ENCODE assay signal across 10 cellular contexts in genomic region chr10:103910442-103911000, GRCh38. TPM values are rescaled to one million over a fixed set of nuclear protein-coding genes. Genes with fewer than 3 reads are reported as not detected.
A peak's percentile ranks its signal among the peaks of the same experiment; 100 is the strongest.
DNase-seq lines count a peak whose midpoint lies in the region; ATAC-seq, FAIRE-seq and TF ChIP-seq lines count a peak whose summit lies in the region.
"Had no signal": no experiment of that assay in that cellular context is flagged by ENCODE, and none has a peak within 500 bp of the region (broad histone marks: within the 10 kb centered on the region; RNA-seq: fewer than 3 reads in every experiment).

No MANE protein-coding gene starts in this region.

- H3K4me2 ChIP-seq in HepG2 (ENCODE audit: low read depth, low read length), result no peak overlapping the region

- H3K27ac ChIP-seq in HepG2 (ENCODE audit: extremely low read length, insufficient read depth, low read length) (no peak overlapping the region), right lobe of liver (no peak overlapping the region), ascending aorta (peak overlapping the region; percentile 72 to 81), aorta (ENCODE audit: low read depth in 1 of 2, low read length in 2 of 2) (peak overlapping the region; percentile 22 to 79)
- H3K27ac ChIP-seq: right atrium auricular region had no signal

- no peaks in the 10 kb centered on the region for H3K79me2 ChIP-seq in HepG2 (ENCODE audit: insufficient read depth, low read length)

- H4K20me1 ChIP-seq in HepG2 (ENCODE audit: insufficient read depth, low read length), result no peaks in the 10 kb centered on the region

- TF ChIP-seq CTCF in HepG2 (CRISPR knock-in tag; IDR thresholded peaks at IDR 0.05) (no peak), right lobe of liver (IDR thresholded peaks at IDR 0.05) (no peak), ascending aorta (IDR thresholded peaks at IDR 0.05) (no peak)

- TF ChIP-seq EP300 in HepG2 (IDR thresholded peaks at IDR 0.05; ENCODE audit: low read depth in 2 of 2, low read length in 2 of 2) (no peak), HepG2 (CRISPR knock-in tag; IDR thresholded peaks at IDR 0.05; ENCODE audit: borderline replicate concordance) (no peak)

- no peak for TF ChIP-seq RAD21 in HepG2 (CRISPR knock-in tag; IDR thresholded peaks at IDR 0.05)

- peak overlapping the region; percentile 13 to 94 (median 85) for H3K27ac Mint-ChIP-seq in naive B cell

- H2AFZ ChIP-seq in HepG2 (ENCODE audit: low read length), result no peak overlapping the region

- 95% methylated on average over 4 of the region's 4 CpGs for WGBS in HepG2 (ENCODE audit: low lambda C conversion rate)
- WGBS in right lobe of liver (ENCODE audit: insufficient coverage, low coverage, low lambda C conversion rate, missing lambda C conversion rate), result 58% methylated on average over 4 of the region's 4 CpGs
- WGBS in aorta, 2 donors, result 20 to 28% methylated on average over 4 of the region's 4 CpGs

- no TSS peak for BruUV-seq in HepG2 (replicated peaks; lab: Mats Ljungman, UMichigan)

- no peaks in the 10 kb centered on the region for H3K27me3 ChIP-seq in HepG2 (ENCODE audit: control insufficient read depth in 1 of 2, insufficient read depth in 2 of 2, low read length in 2 of 2)
- H3K27me3 ChIP-seq in right lobe of liver, result no peaks in the 10 kb centered on the region
- no peaks in the 10 kb centered on the region for H3K27me3 ChIP-seq in ascending aorta
- no peaks in the 10 kb centered on the region for H3K27me3 ChIP-seq in aorta (ENCODE audit: control insufficient read depth in 1 of 2, insufficient read depth in 2 of 2, low read length in 1 of 2)
- H3K27me3 ChIP-seq: right atrium auricular region had no signal

- H3K9ac ChIP-seq in HepG2 (ENCODE audit: insufficient read depth, low read depth, low read length), result no peak overlapping the region

- POLR2A ChIA-PET in HepG2 (lab: Yijun Ruan, JAX), result no interaction called here

- ATAC-seq in HepG2 (no peak), right lobe of liver (no peak), naive B cell (ENCODE audit: low read depth in 2 of 2) (no peak), aorta (ENCODE audit: low FRiP score) (no peak)

- H3K9me3 Mint-ChIP-seq in naive B cell, result peaks cover 0 to 10% (median 6%) of the 10 kb centered on the region in 7 donors

- CTCF ChIA-PET in HepG2 (lab: Yijun Ruan, JAX; ENCODE audit: low intra/inter-chr PET ratio, low total read pairs), result no interaction called here

- in situ Hi-C loops in HepG2 (cut with HindIII; ENCODE audit: extremely low pct_ligation_motif_present, low pct_unique_long_range_greater_than_20kb), result no loop called here

- TF ChIP-seq POLR2A in HepG2 (IDR thresholded peaks at IDR 0.05; ENCODE audit: insufficient read depth in 1 of 2, low read depth in 2 of 2, low read length in 2 of 2) (no peak), right lobe of liver (IDR thresholded peaks at IDR 0.05) (no peak)

- H3K4me1 ChIP-seq in HepG2 (ENCODE audit: insufficient read depth, low read length) (peaks cover 17% of the 10 kb centered on the region), right lobe of liver (peaks cover 0 to 5% (median 1%) of the 10 kb centered on the region in 4 donors), ascending aorta (peaks cover 6 to 40% of the 10 kb centered on the region in 2 donors), aorta (ENCODE audit: control insufficient read depth in 1 of 2, insufficient read depth in 2 of 2, low read length in 2 of 2) (peaks cover 0 to 4% of the 10 kb centered on the region in 2 donors)

- FAIRE-seq in HepG2 (lab: Jason Lieb, UNC), result no peak

- no peaks in the 10 kb centered on the region for H3K27me3 Mint-ChIP-seq in naive B cell

- H3K9me3 ChIP-seq in HepG2 (ENCODE audit: low read length) (peaks cover 8% of the 10 kb centered on the region), right lobe of liver (no peaks in the 10 kb centered on the region), ascending aorta (no peaks in the 10 kb centered on the region), aorta (ENCODE audit: control insufficient read depth, low read length) (no peaks in the 10 kb centered on the region)
- H3K9me3 ChIP-seq: right atrium auricular region had no signal

- H3K4me3 ChIP-seq in HepG2 (replicated peaks in 1 of 3; ENCODE audit: insufficient read depth in 1 of 3, low read depth in 2 of 3, low read length in 3 of 3) (no peak overlapping the region), right lobe of liver (no peak overlapping the region), ascending aorta (no peak overlapping the region), aorta (ENCODE audit: low read length in 2 of 2) (no peak overlapping the region)
- H3K4me3 ChIP-seq: right atrium auricular region had no signal

- peak overlapping the region; percentile 49 to 85 (median 72) for H3K4me3 Mint-ChIP-seq in naive B cell

- DNase-seq in HepG2 (ENCODE audit: low spot score) (no peak), right lobe of liver (no peak), ascending aorta (ENCODE audit: low spot score in 2 of 2) (no peak), naive B cell (no peak), aorta (no peak), NCI-H82 (lab: John Stamatoyannopoulos, UW) (no peak), RKO (ENCODE audit: low spot score) (no peak), OCI-M1 (lab: John Stamatoyannopoulos, UW) (no peak)
- DNase-seq: C1 segment of cervical spinal cord had no signal

- H3K36me3 Mint-ChIP-seq in naive B cell, result peaks cover 6 to 8% of the 10 kb centered on the region in 2 donors

- no peaks in the 10 kb centered on the region for H3K36me3 ChIP-seq in HepG2 (replicated peaks in 1 of 2; ENCODE audit: control insufficient read depth in 1 of 2, insufficient read depth in 2 of 2, low read length in 2 of 2)
- H3K36me3 ChIP-seq in right lobe of liver, result no peaks in the 10 kb centered on the region
- no peaks in the 10 kb centered on the region for H3K36me3 ChIP-seq in ascending aorta
- H3K36me3 ChIP-seq in aorta (ENCODE audit: control insufficient read depth in 1 of 2, insufficient read depth in 2 of 2, low read length in 1 of 2), result no peaks in the 10 kb centered on the region
- H3K36me3 ChIP-seq: right atrium auricular region had no signal

- H3K4me1 Mint-ChIP-seq in naive B cell, result peaks cover 28 to 49% (median 46%) of the 10 kb centered on the region in 3 donors

- intact Hi-C loops in HepG2 (cut with micrococcal nuclease; ENCODE audit: unreplicated experiment), result loop anchor here (1.0 to 10.0 kb wide), 2 partner anchors 58 to 214 kb away; partner anchors contain the start of gene SFR1
- intact Hi-C loops in right lobe of liver (cut with DNase I), result no loop called here
- intact Hi-C loops in ascending aorta (cut with DNase I), result no loop called here
- intact Hi-C loops in aorta (cut with DNase I), result no loop called here

RNA-seq across cellular contexts. Expression of gene STN1, which starts 7.5 kb away (rescaled TPM):
- total RNA-seq in HepG2 (2016; rRNA removed; fragmentation: Illumina TruSeq; extraction: Trizol) (22.7 and 27.7 TPM in 2 replicates), right lobe of liver (10 to 100 TPM in 2 of 6 experiments, 1 to 10 TPM in 4; 6.1 to 13.3 (median 6.6) TPM), ascending aorta (24.5 TPM), aorta (10 to 100 TPM; 20.3 to 24.2 TPM)
- 24.8 and 40.6 TPM in 2 replicates for total RNA-seq in HepG2 (2016; cell fraction: cytosol; rRNA removed; fragmentation: Illumina TruSeq; extraction: Trizol; ENCODE audit: low read depth)
- 23.6 and 24.6 TPM in 2 replicates for total RNA-seq in HepG2 (2016; cell fraction: insoluble cytoplasmic fraction; rRNA removed; fragmentation: Illumina TruSeq; extraction: Trizol)
- 43.8 and 49.6 TPM in 2 replicates for total RNA-seq in HepG2 (2016; cell fraction: membrane; rRNA removed; fragmentation: Illumina TruSeq; extraction: Trizol)
- total RNA-seq in HepG2 (2016; cell fraction: nucleus; rRNA removed; fragmentation: Illumina TruSeq; extraction: Trizol), result 10.8 and 12.6 TPM in 2 replicates
- polyA plus RNA-seq in HepG2 (2011; rRNA removed) (17.6 and 19.9 TPM in 2 replicates), naive B cell (ENCODE audit: low read depth in 6 of 6) (10 to 100 TPM; 28.6 to 39.0 (median 32.7) TPM), aorta (10 to 100 TPM; 16.9 to 20.8 TPM)
- 15.3 and 18.7 TPM in 2 replicates for polyA plus RNA-seq in HepG2 (2011; cell fraction: cytosol; rRNA removed)
- 7.9 and 9.7 TPM in 2 replicates for polyA plus RNA-seq in HepG2 (2011; cell fraction: nucleus; rRNA removed)
- 14.9 and 15.6 TPM in 2 replicates for polyA plus RNA-seq in HepG2 (2012)
- 29.4 and 42.1 TPM in 2 replicates for polyA plus RNA-seq in HepG2 (2016; cell fraction: cytosol; fragmentation: Illumina TruSeq; extraction: Trizol; ENCODE audit: low read depth)
- polyA plus RNA-seq in HepG2 (2016; cell fraction: insoluble cytoplasmic fraction; fragmentation: Illumina TruSeq; extraction: Trizol; ENCODE audit: low read depth), result 21.3 and 22.4 TPM in 2 replicates
- polyA plus RNA-seq in HepG2 (2016; cell fraction: membrane; fragmentation: Illumina TruSeq; extraction: Trizol; ENCODE audit: low read depth), result 32.1 and 40.0 TPM in 2 replicates
- polyA plus RNA-seq in HepG2 (2016; cell fraction: nucleus; fragmentation: Illumina TruSeq; extraction: Trizol; ENCODE audit: insufficient read depth, low read depth), result 10.7 and 14.3 TPM in 2 replicates
- polyA minus RNA-seq in HepG2 (2011; rRNA and poly(A)+ RNA removed; ENCODE audit: low replicate concordance), result 5.9 and 12.3 TPM in 2 replicates
- 6.5 and 7.4 TPM in 2 replicates for polyA minus RNA-seq in HepG2 (2011; cell fraction: cytosol; rRNA and poly(A)+ RNA removed)
- polyA minus RNA-seq in HepG2 (2011; cell fraction: nucleus; rRNA and poly(A)+ RNA removed), result 9.8 and 14.5 TPM in 2 replicates

RNA-seq across cellular contexts. Expression of gene SH3PXD2A, which starts 55.1 kb away (rescaled TPM):
- total RNA-seq in HepG2 (2016; rRNA removed; fragmentation: Illumina TruSeq; extraction: Trizol) (11.3 and 11.9 TPM in 2 replicates), right lobe of liver (10 to 100 TPM in 3 of 6 experiments, 1 to 10 TPM in 3; 3.0 to 38.3 (median 10.0) TPM), ascending aorta (50.0 TPM), aorta (10 to 100 TPM; 55.9 to 69.1 TPM)
- total RNA-seq in HepG2 (2016; cell fraction: cytosol; rRNA removed; fragmentation: Illumina TruSeq; extraction: Trizol; ENCODE audit: low read depth), result 4.0 and 4.5 TPM in 2 replicates
- 9.8 and 11.8 TPM in 2 replicates for total RNA-seq in HepG2 (2016; cell fraction: insoluble cytoplasmic fraction; rRNA removed; fragmentation: Illumina TruSeq; extraction: Trizol)
- 5.9 and 6.1 TPM in 2 replicates for total RNA-seq in HepG2 (2016; cell fraction: membrane; rRNA removed; fragmentation: Illumina TruSeq; extraction: Trizol)
- 16.3 and 19.2 TPM in 2 replicates for total RNA-seq in HepG2 (2016; cell fraction: nucleus; rRNA removed; fragmentation: Illumina TruSeq; extraction: Trizol)
- polyA plus RNA-seq in HepG2 (2011; rRNA removed) (11.1 and 12.3 TPM in 2 replicates), naive B cell (ENCODE audit: low read depth in 6 of 6) (1 to 10 TPM in 1 of 6 donors, under 1 TPM in 4, not detected in 1; 0.47 to 1.4 (median 0.72) TPM), aorta (10 to 100 TPM; 18.7 to 29.1 TPM)
- 6.6 and 7.4 TPM in 2 replicates for polyA plus RNA-seq in HepG2 (2011; cell fraction: cytosol; rRNA removed)
- polyA plus RNA-seq in HepG2 (2011; cell fraction: nucleus; rRNA removed), result 57.1 and 64.0 TPM in 2 replicates
- polyA plus RNA-seq in HepG2 (2012), result 17.1 and 19.3 TPM in 2 replicates
- 0.71 and 0.86 TPM in 2 replicates for polyA plus RNA-seq in HepG2 (2016; cell fraction: cytosol; fragmentation: Illumina TruSeq; extraction: Trizol; ENCODE audit: low read depth)
- 12.9 and 16.7 TPM in 2 replicates for polyA plus RNA-seq in HepG2 (2016; cell fraction: insoluble cytoplasmic fraction; fragmentation: Illumina TruSeq; extraction: Trizol; ENCODE audit: low read depth)
- 3.4 and 3.5 TPM in 2 replicates for polyA plus RNA-seq in HepG2 (2016; cell fraction: membrane; fragmentation: Illumina TruSeq; extraction: Trizol; ENCODE audit: low read depth)
- 64.6 and 72.1 TPM in 2 replicates for polyA plus RNA-seq in HepG2 (2016; cell fraction: nucleus; fragmentation: Illumina TruSeq; extraction: Trizol; ENCODE audit: insufficient read depth, low read depth)
- 15.4 and 19.2 TPM in 2 replicates for polyA minus RNA-seq in HepG2 (2011; rRNA and poly(A)+ RNA removed; ENCODE audit: low replicate concordance)
- 13.5 and 14.3 TPM in 2 replicates for polyA minus RNA-seq in HepG2 (2011; cell fraction: cytosol; rRNA and poly(A)+ RNA removed)
- polyA minus RNA-seq in HepG2 (2011; cell fraction: nucleus; rRNA and poly(A)+ RNA removed), result 19.7 and 22.9 TPM in 2 replicates

RNA-seq across cellular contexts. Expression of gene SLK, which starts 56.4 kb away (rescaled TPM):
- total RNA-seq in HepG2 (2016; rRNA removed; fragmentation: Illumina TruSeq; extraction: Trizol) (22.8 and 35.0 TPM in 2 replicates), right lobe of liver (10 to 100 TPM in 5 of 6 experiments, 1 to 10 TPM in 1; 7.9 to 16.3 (median 13.0) TPM), ascending aorta (26.1 TPM), aorta (10 to 100 TPM; 47.0 to 50.2 TPM)
- total RNA-seq in HepG2 (2016; cell fraction: cytosol; rRNA removed; fragmentation: Illumina TruSeq; extraction: Trizol; ENCODE audit: low read depth), result 8.1 and 9.1 TPM in 2 replicates
- 21.6 and 34.9 TPM in 2 replicates for total RNA-seq in HepG2 (2016; cell fraction: insoluble cytoplasmic fraction; rRNA removed; fragmentation: Illumina TruSeq; extraction: Trizol)
- total RNA-seq in HepG2 (2016; cell fraction: membrane; rRNA removed; fragmentation: Illumina TruSeq; extraction: Trizol), result 6.4 and 7.4 TPM in 2 replicates
- total RNA-seq in HepG2 (2016; cell fraction: nucleus; rRNA removed; fragmentation: Illumina TruSeq; extraction: Trizol), result 17.5 and 20.8 TPM in 2 replicates
- polyA plus RNA-seq in HepG2 (2011; rRNA removed) (3.4 and 3.7 TPM in 2 replicates), naive B cell (ENCODE audit: low read depth in 6 of 6) (1 to 10 TPM; 2.3 to 6.8 (median 4.2) TPM), aorta (10 to 100 TPM; 16.0 to 19.7 TPM)
- polyA plus RNA-seq in HepG2 (2011; cell fraction: cytosol; rRNA removed), result 1.5 and 2.6 TPM in 2 replicates
- polyA plus RNA-seq in HepG2 (2011; cell fraction: nucleus; rRNA removed), result 2.7 and 3.1 TPM in 2 replicates
- polyA plus RNA-seq in HepG2 (2012), result 10.9 and 14.4 TPM in 2 replicates
- polyA plus RNA-seq in HepG2 (2016; cell fraction: cytosol; fragmentation: Illumina TruSeq; extraction: Trizol; ENCODE audit: low read depth), result 0.28 and 0.47 TPM in 2 replicates
- 19.7 and 21.4 TPM in 2 replicates for polyA plus RNA-seq in HepG2 (2016; cell fraction: insoluble cytoplasmic fraction; fragmentation: Illumina TruSeq; extraction: Trizol; ENCODE audit: low read depth)
- 1.7 and 2.0 TPM in 2 replicates for polyA plus RNA-seq in HepG2 (2016; cell fraction: membrane; fragmentation: Illumina TruSeq; extraction: Trizol; ENCODE audit: low read depth)
- 12.7 and 13.6 TPM in 2 replicates for polyA plus RNA-seq in HepG2 (2016; cell fraction: nucleus; fragmentation: Illumina TruSeq; extraction: Trizol; ENCODE audit: insufficient read depth, low read depth)
- polyA minus RNA-seq in HepG2 (2011; rRNA and poly(A)+ RNA removed; ENCODE audit: low replicate concordance), result 2.8 and 10.1 TPM in 2 replicates
- 10.0 and 12.9 TPM in 2 replicates for polyA minus RNA-seq in HepG2 (2011; cell fraction: cytosol; rRNA and poly(A)+ RNA removed)
- 17.9 and 21.1 TPM in 2 replicates for polyA minus RNA-seq in HepG2 (2011; cell fraction: nucleus; rRNA and poly(A)+ RNA removed)

Comparison
In these comparisons a context has a peak if more than half of its experiments do, and no peak if none do; other contexts are left out.
1. H3K27ac ChIP-seq: peak in ascending aorta (2 of 2) and aorta (2 of 2); none in HepG2 (single experiment) and right lobe of liver (0 of 3).